Comparison of ENCODE assay signal across 31 cellular contexts in the genomic region with DNA sequence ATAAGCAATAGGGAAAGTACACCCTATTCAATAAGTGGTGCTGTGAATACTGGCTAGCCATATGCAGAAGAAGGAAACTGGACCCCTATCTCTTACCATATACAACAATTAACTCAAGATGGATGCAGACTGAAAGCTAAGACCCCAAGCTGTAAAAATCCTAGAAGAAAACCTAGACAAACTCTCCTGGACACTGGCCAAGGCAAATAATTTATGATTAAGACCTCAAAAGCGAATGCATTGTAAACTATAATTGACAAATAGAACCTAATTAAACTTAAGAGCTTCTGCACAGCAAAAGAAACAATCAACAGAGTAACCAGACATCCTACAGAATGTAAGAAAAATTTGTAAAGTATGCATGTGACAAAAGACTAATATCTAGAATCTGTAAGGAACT. TPM values are rescaled to one million over a fixed set of nuclear protein-coding genes. Genes with fewer than 3 reads are reported as not detected.
"Had no signal": no experiment of that assay in that cellular context is flagged by ENCODE, and none has a peak within 500 bp of the region (broad histone marks: within the 10 kb centered on the region; RNA-seq: fewer than 3 reads in every experiment).

No MANE protein-coding gene starts in this region.

- H3K36me3 ChIP-seq: adrenal gland, colonic mucosa, esophagus squamous epithelium, gastroesophageal sphincter, heart right ventricle had no signal

- H3K27me3 ChIP-seq: adrenal gland, body of pancreas, colonic mucosa, esophagus squamous epithelium, gastroesophageal sphincter, heart right ventricle had no signal

- H3K9me3 ChIP-seq: adrenal gland, body of pancreas, colonic mucosa, esophagus squamous epithelium, gastroesophageal sphincter had no signal

- H3K4me1 ChIP-seq: adrenal gland, body of pancreas, colonic mucosa, esophagus squamous epithelium, gastroesophageal sphincter, heart right ventricle had no signal

- H3K27ac ChIP-seq: adrenal gland, body of pancreas, colonic mucosa, epithelial cell of prostate, esophagus squamous epithelium, gastroesophageal sphincter, heart right ventricle had no signal

- DNase-seq: activated CD4-positive, alpha-beta memory T cell treated with anti-CD3 and anti-CD28 coated beads for 36 hours; activated CD4-positive, alpha-beta T cell treated with anti-CD3 and anti-CD28 coated beads for 36 hours; activated CD4-positive, alpha-beta T cell treated with anti-CD3 and anti-CD28 coated beads, Interleukin-2, amount 10 ng/mL, durations not matched to agents 24 days and 14 days; activated CD4-positive, CD25-positive, alpha-beta regulatory T cell; activated CD4-positive, CD25-positive, alpha-beta regulatory T cell treated with anti-CD3 and anti-CD28 coated beads, Interleukin-2, amount 50 U/mL, for 72 hours; activated CD8-positive, alpha-beta memory T cell treated with anti-CD3 and anti-CD28 coated beads, Interleukin-2, amount 10 ng/mL, durations not matched to agents 7 days and 5 days; activated CD8-positive, alpha-beta memory T cell treated with anti-CD3 and anti-CD28 coated beads, Interleukin-2, amount 50 U/mL, for 4 hours; activated CD8-positive, alpha-beta T cell treated with anti-CD3 and anti-CD28 coated beads, Interleukin-2, amount 10 ng/mL, durations not matched to agents 7 days and 5 days; activated effector memory CD4-positive, alpha-beta T cell treated with anti-CD3 and anti-CD28 coated beads, Interleukin-2, amount 50 U/mL, for 16 hours; activated naive CD4-positive, alpha-beta T cell treated with anti-CD3 and anti-CD28 coated beads for 36 hours; activated naive CD8-positive, alpha-beta T cell treated with anti-CD3 and anti-CD28 coated beads for 36 hours; activated naive CD8-positive, alpha-beta T cell treated with anti-CD3 and anti-CD28 coated beads, Interleukin-2, amount 50 U/mL, for 24 hours; activated T-cell treated with anti-CD3 and anti-CD28 coated beads, Interleukin-2, amount 50 U/mL, for 1 hour; activated T-cell treated with anti-CD3 and anti-CD28 coated beads, Interleukin-2, amount 50 U/mL, for 48 hours; adrenal gland; amygdala; aorta; body of pancreas; caudate nucleus; cerebellar nuclear complex; colonic mucosa; effector CD8-positive, alpha-beta T cell; esophagus squamous epithelium; foreskin melanocyte; heart right ventricle; T-helper 2 cell had no signal

- H3K4me3 ChIP-seq: adrenal gland, body of pancreas, colonic mucosa, esophagus squamous epithelium, gastroesophageal sphincter, heart right ventricle had no signal

- ATAC-seq: activated CD4-positive, alpha-beta T cell treated with anti-CD3 and anti-CD28 coated beads for 36 hours; activated CD8-positive, alpha-beta memory T cell treated with anti-CD3 and anti-CD28 coated beads, Interleukin-2, amount 10 ng/mL, durations not matched to agents 7 days and 5 days; activated CD8-positive, alpha-beta T cell treated with anti-CD3 and anti-CD28 coated beads, Interleukin-2, amount 10 ng/mL, durations not matched to agents 7 days and 5 days; activated naive CD8-positive, alpha-beta T cell treated with anti-CD3 and anti-CD28 coated beads, Interleukin-2, amount 50 U/mL, for 24 hours; body of pancreas; gastroesophageal sphincter; heart right ventricle had no signal

RNA-seq across cellular contexts. Expression of a gene that starts 41.1 kb away (rescaled TPM):
- total RNA-seq: activated CD4-positive, alpha-beta memory T cell treated with anti-CD3 and anti-CD28 coated beads for 36 hours; activated CD4-positive, alpha-beta T cell treated with anti-CD3 and anti-CD28 coated beads for 36 hours; activated CD4-positive, alpha-beta T cell treated with anti-CD3 and anti-CD28 coated beads, Interleukin-2, amount 10 ng/mL, durations not matched to agents 24 days and 14 days; activated CD8-positive, alpha-beta memory T cell treated with anti-CD3 and anti-CD28 coated beads for 36 hours; activated CD8-positive, alpha-beta memory T cell treated with anti-CD3 and anti-CD28 coated beads, Interleukin-2, amount 10 ng/mL, durations not matched to agents 7 days and 5 days; activated CD8-positive, alpha-beta T cell treated with anti-CD3 and anti-CD28 coated beads, Interleukin-2, amount 10 ng/mL, durations not matched to agents 7 days and 5 days; activated naive CD4-positive, alpha-beta T cell treated with anti-CD3 and anti-CD28 coated beads for 36 hours; activated naive CD8-positive, alpha-beta T cell treated with anti-CD3 and anti-CD28 coated beads for 36 hours; activated T-helper 1 cell treated with anti-CD3 and anti-CD28 coated beads, Interleukin-12 subunit alpha, Interleukin-12 subunit beta, Interleukin-2, Interleukin-4 antibody, amounts not matched to agents 30 ng/mL and 10 ng/mL and 1 ng/mL, durations not matched to agents 14 hours and 24 hours and 36 hours; activated T-helper 2 cell treated with anti-CD3 and anti-CD28 coated beads, Interferon-gamma antibody, Interleukin-2, Interleukin-4, amounts not matched to agents 10 μg/mL and 5 μg/mL and 100 μg/mL, durations not matched to agents 14 hours and 24 hours and 36 hours had no signal
